ENCODE assay signal across 1 cellular context in the genomic region with DNA sequence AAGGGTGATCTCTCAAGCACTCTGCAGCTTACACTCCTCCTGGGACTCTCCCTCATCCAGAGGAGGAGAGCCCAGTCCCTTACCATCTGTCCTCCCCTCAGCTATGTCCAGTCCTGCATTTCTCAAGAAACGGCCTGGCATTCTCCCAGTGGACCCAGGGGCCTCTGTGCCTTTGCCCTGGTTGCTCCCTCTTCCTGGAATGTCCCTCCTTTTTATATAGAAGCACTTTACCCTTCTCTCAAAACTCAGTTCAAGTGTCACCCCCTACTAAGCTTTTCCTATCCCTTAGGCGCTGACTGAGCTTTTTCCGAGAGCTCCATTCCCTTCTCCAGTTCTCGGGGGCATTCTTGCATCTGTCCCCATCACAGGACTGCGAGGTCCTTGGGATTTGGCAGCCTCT.
A peak's percentile ranks its signal among the peaks of the same experiment; 100 is the strongest.
TF ChIP-seq lines count a peak whose summit lies in the region.

No MANE protein-coding gene starts in this region.

TF ChIP-seq in HepG2, 621 proteins besides CTCF, POLR2A, EP300 and RAD21:
- TF ChIP-seq NFKBIZ (CRISPR knock-in tag; IDR thresholded peaks at IDR 0.05) (no peak), GATA4 (IDR thresholded peaks at IDR 0.05; ENCODE audit: borderline replicate concordance, low read depth) (no peak), GTF2F1 (IDR thresholded peaks at IDR 0.05; ENCODE audit: low read length) (no peak), ZNF263 (CRISPR knock-in tag; IDR thresholded peaks at IDR 0.05) (peak; percentile 64), ZNF510 (CRISPR knock-in tag; IDR thresholded peaks at IDR 0.05; ENCODE audit: low read depth) (no peak), CCDC6 (CRISPR knock-in tag; IDR thresholded peaks at IDR 0.05) (no peak), HNF4A (CRISPR knock-in tag; IDR thresholded peaks at IDR 0.05) (no peak), SP2 (CRISPR knock-in tag; IDR thresholded peaks at IDR 0.05) (no peak), ZNF747 (CRISPR knock-in tag; IDR thresholded peaks at IDR 0.05; ENCODE audit: borderline replicate concordance) (no peak), ZNF781 (CRISPR knock-in tag; IDR thresholded peaks at IDR 0.05; ENCODE audit: borderline replicate concordance, not compliant biosample characterization) (no peak), ARNT2 (CRISPR knock-in tag; IDR thresholded peaks at IDR 0.05; ENCODE audit: low read depth) (no peak), NR3C1 (CRISPR knock-in tag; IDR thresholded peaks at IDR 0.05) (no peak), PLRG1 (conservative IDR thresholded peaks at IDR 0.05) (no peak), RNF219 (CRISPR knock-in tag; IDR thresholded peaks at IDR 0.05) (no peak), FOSL2 (CRISPR knock-in tag; IDR thresholded peaks at IDR 0.05) (peak; percentile 9; the same call in 1 of the 2 replicates), KDM3A (CRISPR knock-in tag; IDR thresholded peaks at IDR 0.05; ENCODE audit: low read depth) (no peak), NR2F2 (IDR thresholded peaks at IDR 0.05; ENCODE audit: borderline replicate concordance, low read depth) (no peak), NBN (conservative IDR thresholded peaks at IDR 0.05) (no peak), ZNF556 (CRISPR knock-in tag; IDR thresholded peaks at IDR 0.05; ENCODE audit: borderline replicate concordance) (0 out of 2 replicates have a peak, but pooled peaks have one; percentile 31), XRCC5 (optimal IDR thresholded peaks at IDR 0.05; ENCODE audit: low read length) (no peak), MAFK (conservative IDR thresholded peaks at IDR 0.05 in 1 of 2, IDR thresholded peaks at IDR 0.05 in 1 of 2; ENCODE audit: low read length in 2 of 2) (peak; percentile 27 to 39; a peak in 2 of 4 replicates), CREB3 (CRISPR knock-in tag; IDR thresholded peaks at IDR 0.05) (no peak), ATM (IDR thresholded peaks at IDR 0.05; ENCODE audit: borderline replicate concordance) (no peak), KDM2A (CRISPR knock-in tag; IDR thresholded peaks at IDR 0.05; ENCODE audit: borderline replicate concordance, low read depth) (0 out of 2 replicates have a peak, but pooled peaks have one; percentile 8), ZNF180 (CRISPR knock-in tag; IDR thresholded peaks at IDR 0.05; ENCODE audit: borderline replicate concordance, low read depth) (no peak), DNMT1 (CRISPR knock-in tag; IDR thresholded peaks at IDR 0.05) (no peak), ZNF264 (CRISPR knock-in tag; IDR thresholded peaks at IDR 0.05) (no peak), SIX1 (CRISPR knock-in tag; IDR thresholded peaks at IDR 0.05; ENCODE audit: borderline replicate concordance) (no peak), ZNF564 (CRISPR knock-in tag; IDR thresholded peaks at IDR 0.05) (no peak), NFYC (CRISPR knock-in tag; IDR thresholded peaks at IDR 0.05) (no peak)
- TF ChIP-seq, protein P1, sequence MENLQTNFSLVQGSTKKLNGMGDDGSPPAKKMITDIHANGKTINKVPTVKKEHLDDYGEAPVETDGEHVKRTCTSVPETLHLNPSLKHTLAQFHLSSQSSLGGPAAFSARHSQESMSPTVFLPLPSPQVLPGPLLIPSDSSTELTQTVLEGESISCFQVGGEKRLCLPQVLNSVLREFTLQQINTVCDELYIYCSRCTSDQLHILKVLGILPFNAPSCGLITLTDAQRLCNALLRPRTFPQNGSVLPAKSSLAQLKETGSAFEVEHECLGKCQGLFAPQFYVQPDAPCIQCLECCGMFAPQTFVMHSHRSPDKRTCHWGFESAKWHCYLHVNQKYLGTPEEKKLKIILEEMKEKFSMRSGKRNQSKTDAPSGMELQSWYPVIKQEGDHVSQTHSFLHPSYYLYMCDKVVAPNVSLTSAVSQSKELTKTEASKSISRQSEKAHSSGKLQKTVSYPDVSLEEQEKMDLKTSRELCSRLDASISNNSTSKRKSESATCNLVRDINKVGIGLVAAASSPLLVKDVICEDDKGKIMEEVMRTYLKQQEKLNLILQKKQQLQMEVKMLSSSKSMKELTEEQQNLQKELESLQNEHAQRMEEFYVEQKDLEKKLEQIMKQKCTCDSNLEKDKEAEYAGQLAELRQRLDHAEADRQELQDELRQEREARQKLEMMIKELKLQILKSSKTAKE (CRISPR knock-in tag; IDR thresholded peaks at IDR 0.05; ENCODE audit: borderline replicate concordance), result no peak
- TF ChIP-seq, protein P2, sequence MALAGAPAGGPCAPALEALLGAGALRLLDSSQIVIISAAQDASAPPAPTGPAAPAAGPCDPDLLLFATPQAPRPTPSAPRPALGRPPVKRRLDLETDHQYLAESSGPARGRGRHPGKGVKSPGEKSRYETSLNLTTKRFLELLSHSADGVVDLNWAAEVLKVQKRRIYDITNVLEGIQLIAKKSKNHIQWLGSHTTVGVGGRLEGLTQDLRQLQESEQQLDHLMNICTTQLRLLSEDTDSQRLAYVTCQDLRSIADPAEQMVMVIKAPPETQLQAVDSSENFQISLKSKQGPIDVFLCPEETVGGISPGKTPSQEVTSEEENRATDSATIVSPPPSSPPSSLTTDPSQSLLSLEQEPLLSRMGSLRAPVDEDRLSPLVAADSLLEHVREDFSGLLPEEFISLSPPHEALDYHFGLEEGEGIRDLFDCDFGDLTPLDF (CRISPR knock-in tag; IDR thresholded peaks at IDR 0.05), result no peak
- TF ChIP-seq, protein P3, sequence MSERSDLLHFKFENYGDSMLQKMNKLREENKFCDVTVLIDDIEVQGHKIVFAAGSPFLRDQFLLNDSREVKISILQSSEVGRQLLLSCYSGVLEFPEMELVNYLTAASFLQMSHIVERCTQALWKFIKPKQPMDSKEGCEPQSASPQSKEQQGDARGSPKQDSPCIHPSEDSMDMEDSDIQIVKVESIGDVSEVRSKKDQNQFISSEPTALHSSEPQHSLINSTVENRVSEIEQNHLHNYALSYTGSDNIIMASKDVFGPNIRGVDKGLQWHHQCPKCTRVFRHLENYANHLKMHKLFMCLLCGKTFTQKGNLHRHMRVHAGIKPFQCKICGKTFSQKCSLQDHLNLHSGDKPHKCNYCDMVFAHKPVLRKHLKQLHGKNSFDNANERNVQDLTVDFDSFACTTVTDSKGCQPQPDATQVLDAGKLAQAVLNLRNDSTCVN (CRISPR knock-in tag; IDR thresholded peaks at IDR 0.05; ENCODE audit: borderline replicate concordance), result no peak
- TF ChIP-seq, protein P4, sequence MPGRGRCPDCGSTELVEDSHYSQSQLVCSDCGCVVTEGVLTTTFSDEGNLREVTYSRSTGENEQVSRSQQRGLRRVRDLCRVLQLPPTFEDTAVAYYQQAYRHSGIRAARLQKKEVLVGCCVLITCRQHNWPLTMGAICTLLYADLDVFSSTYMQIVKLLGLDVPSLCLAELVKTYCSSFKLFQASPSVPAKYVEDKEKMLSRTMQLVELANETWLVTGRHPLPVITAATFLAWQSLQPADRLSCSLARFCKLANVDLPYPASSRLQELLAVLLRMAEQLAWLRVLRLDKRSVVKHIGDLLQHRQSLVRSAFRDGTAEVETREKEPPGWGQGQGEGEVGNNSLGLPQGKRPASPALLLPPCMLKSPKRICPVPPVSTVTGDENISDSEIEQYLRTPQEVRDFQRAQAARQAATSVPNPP (CRISPR knock-in tag; IDR thresholded peaks at IDR 0.05), result no peak
